Comparison of ENCODE assay signal across 8 cellular contexts in genomic region chr2:64523667-64524603, GRCh38. TPM values are rescaled to one million over a fixed set of nuclear protein-coding genes. Genes with fewer than 3 reads are reported as not detected.
DNase-seq lines count a peak whose midpoint lies in the region; ATAC-seq and TF ChIP-seq lines count a peak whose summit lies in the region.

AFTPH (plus strand) TSS chr2:64524328; CDS start chr2:64551475, 27,147 bp downstream.

- H3K9me3 Mint-ChIP-seq in T-cell (no peaks in the 10 kb centered on the region), type B pancreatic cell (no peaks in the 10 kb centered on the region)

- peak within 1 kb of the TSS; percentile 90 for H3K27ac ChIP-seq in adipose tissue (ENCODE audit: low read depth, low read length)

- 0% methylated on average over 66 to 67 of the region's 67 CpGs for WGBS in adipose tissue, 3 donors

- TF ChIP-seq CTCF in GM12875 (IDR thresholded peaks at IDR 0.05; ENCODE audit: borderline replicate concordance, insufficient read depth, low read depth, low read length) (no peak), type B pancreatic cell (conservative IDR thresholded peaks at IDR 0.05) (no peak)

- H3K27me3 Mint-ChIP-seq in T-cell (no peaks in the 10 kb centered on the region), type B pancreatic cell (no peaks in the 10 kb centered on the region)

- peak within 1 kb of the TSS; percentile 97 to 99 for H3K27ac Mint-ChIP-seq in T-cell
- H3K27ac Mint-ChIP-seq in type B pancreatic cell: peak within 1 kb of the TSS; percentile 97

- peaks cover 42 to 49% (median 44%) of the 10 kb centered on the region in 3 donors for H3K4me1 Mint-ChIP-seq in T-cell
- H3K4me1 Mint-ChIP-seq in type B pancreatic cell (ENCODE audit: unreplicated experiment): peaks cover 23% of the 10 kb centered on the region

- H3K36me3 Mint-ChIP-seq in T-cell: no peaks in the 10 kb centered on the region
- no peaks in the 10 kb centered on the region for H3K36me3 Mint-ChIP-seq in type B pancreatic cell

- DNase-seq in NCI-H1436 treated with DMSO at 0.1 percent for 48 hours (lab: John Stamatoyannopoulos, UW) (peak; percentile 96), T-cell (peak; percentile 97 to 100 (median 100)), cardiac septum (ENCODE audit: low spot score) (peak; percentile 100), pons (ENCODE audit: low spot score) (peak; percentile 99), type B pancreatic cell (ENCODE audit: extremely low spot score, unreplicated experiment) (peak; percentile 99)

- H3K4me3 ChIP-seq in GM12875 (ENCODE audit: low read depth, low read length): peak within 1 kb of the TSS; percentile 94

- intact Hi-C loops in cardiac septum (cut with DNase I): loop anchor here (2.0 to 10.0 kb wide), 5 partner anchors 39 to 531 kb away; partner anchors contain the start of genes CEP68 and SERTAD2

- ATAC-seq in HG02798 (IDR thresholded peaks at IDR 0.05; ENCODE audit: poor library complexity, unreplicated experiment): peak; percentile 91
- ATAC-seq in T-cell (replicated peaks in 1 of 4): peak; percentile 92 to 97 (median 94)

- H3K4me3 Mint-ChIP-seq in T-cell (peak within 1 kb of the TSS; percentile 99 to 100 (median 99)), type B pancreatic cell (peak within 1 kb of the TSS; percentile 99)

- CTCF ChIA-PET in T-cell (lab: Charles Lee): interaction anchor here (0.5 to 3.0 kb wide), 40 partner anchors 8 to 596 kb away, joined by 3 to 58 read pairs (median 5); partner anchors contain the start of genes CEP68 (in 1 of the 2) and SERTAD2 (in 1 of the 2)

- POLR2A ChIA-PET in T-cell (lab: Charles Lee): interaction anchor here (0.6 to 2.0 kb wide), 9 partner anchors 18 to 423 kb away, joined by 3 to 9 read pairs (median 3); partner anchors contain the start of gene SERTAD2 (in 1 of the 2)

RNA-seq across cellular contexts. Expression of gene AFTPH, which starts in this region (rescaled TPM):
- 10 to 100 TPM; 33.4 to 42.5 (median 37.9) TPM for total RNA-seq in T-cell
- polyA plus RNA-seq in adipose tissue: 10 to 100 TPM; 15.6 to 18.8 (median 15.9) TPM
- total RNA-seq in cardiac septum: 13.6 TPM
- 26.4 and 38.1 TPM in 2 replicates for total RNA-seq in type B pancreatic cell (ENCODE audit: low replicate concordance)

Comparison
In these comparisons a context has a peak if more than half of its experiments do, and no peak if none do; other contexts are left out.
1. Peak in every context shown above with its lines: DNase-seq, ATAC-seq, H3K4me3 ChIP-seq and H3K27ac ChIP-seq.